In the genomic region with DNA sequence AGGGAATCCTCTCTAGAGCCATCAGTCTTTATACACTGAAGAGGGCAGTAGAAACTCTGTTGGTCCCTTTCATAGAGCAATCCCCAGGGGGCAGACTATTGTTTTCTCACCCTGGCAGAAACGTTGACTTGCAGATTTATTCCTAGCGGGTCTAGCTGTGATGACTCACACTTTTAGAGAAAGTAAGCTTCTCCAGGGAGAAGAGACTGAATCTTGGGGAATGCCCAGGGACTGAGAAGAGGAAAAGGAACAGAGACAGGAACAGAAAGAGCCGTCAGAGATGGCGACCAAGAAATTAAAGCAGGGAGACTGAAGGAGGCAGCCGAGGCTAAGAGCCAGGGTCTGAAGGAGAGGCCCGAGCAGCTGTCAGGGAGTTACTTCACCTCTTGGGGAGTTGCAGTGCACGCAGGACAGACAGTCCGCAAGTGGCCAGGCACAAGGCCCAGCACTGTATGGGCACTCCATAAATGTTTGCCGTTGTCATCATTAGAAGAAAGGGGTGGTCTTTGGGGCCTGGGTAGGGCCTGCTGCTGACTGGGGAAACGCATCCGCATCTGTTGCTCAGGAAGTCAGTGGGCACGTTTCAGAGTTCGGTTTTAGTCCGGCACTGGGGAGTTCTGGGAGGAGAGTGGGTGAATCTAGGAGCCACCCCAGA, we compare ENCODE assay signal across 8 cellular contexts. TPM values are rescaled to one million over a fixed set of nuclear protein-coding genes. Genes with fewer than 3 reads are reported as not detected.
DNase-seq lines count a peak whose midpoint lies in the region; ATAC-seq and TF ChIP-seq lines count a peak whose summit lies in the region.

No MANE protein-coding gene starts in this region.

- in situ Hi-C loops in astrocyte of the cerebellum (cut with HindIII; ENCODE audit: low sequenced_read_pairs), result loop anchor here (5.0 kb wide), 1 partner anchor 66 kb away; no protein-coding TSS in a partner anchor

- DNase-seq in BE2C, result peak; percentile 62
- DNase-seq in HPDE6-E6E7 (ENCODE audit: extremely low spot score), result peak; percentile 73
- peak; percentile 95 for DNase-seq in RKO (ENCODE audit: low spot score)
- DNase-seq in astrocyte of the cerebellum (ENCODE audit: low read depth), result peak; percentile 86
- DNase-seq in right atrium auricular region (ENCODE audit: low spot score), result peak; percentile 73

- H3K4me1 ChIP-seq in BE2C, result peaks cover 12% of the 10 kb centered on the region
- peaks cover 0 to 65% of the 10 kb centered on the region in 2 donors for H3K4me1 ChIP-seq in right atrium auricular region
- peaks cover 18% of the 10 kb centered on the region for H3K4me1 ChIP-seq in rectal smooth muscle tissue (ENCODE audit: control insufficient read depth, insufficient read depth, low read length)

- peak; percentile 53 for ATAC-seq in GM18499 (IDR thresholded peaks at IDR 0.05; ENCODE audit: insufficient read depth, unreplicated experiment)
- ATAC-seq in HG03045 (IDR thresholded peaks at IDR 0.05; ENCODE audit: unreplicated experiment), result no peak

- H3K27ac ChIP-seq in right atrium auricular region (peak overlapping the region; percentile 78 to 79), rectal smooth muscle tissue (ENCODE audit: low read depth, low read length) (peak overlapping the region; percentile 88)

- no peaks in the 10 kb centered on the region for H3K27me3 ChIP-seq in BE2C
- no peaks in the 10 kb centered on the region for H3K27me3 ChIP-seq in right atrium auricular region
- H3K27me3 ChIP-seq in rectal smooth muscle tissue (ENCODE audit: control insufficient read depth, insufficient read depth, low read length), result no peaks in the 10 kb centered on the region

- H3K4me3 ChIP-seq in BE2C (ENCODE audit: low read depth, low read length) (no peak overlapping the region), astrocyte of the cerebellum (ENCODE audit: low read depth, low read length) (no peak overlapping the region), right atrium auricular region (peak overlapping the region in 1 of 2 donors; percentile 23), rectal smooth muscle tissue (ENCODE audit: low read length) (peak overlapping the region; percentile 32)

- no peak overlapping the region for H3K9ac ChIP-seq in rectal smooth muscle tissue (ENCODE audit: low read length)

- H3K9me3 ChIP-seq in BE2C (no peaks in the 10 kb centered on the region), right atrium auricular region (no peaks in the 10 kb centered on the region)

- TF ChIP-seq CTCF in BE2C (IDR thresholded peaks at IDR 0.05; ENCODE audit: low read depth, low read length), result peak; percentile 66
- TF ChIP-seq CTCF in astrocyte of the cerebellum (IDR thresholded peaks at IDR 0.05; ENCODE audit: low read depth, low read length, missing control alignments), result peak; percentile 64
- TF ChIP-seq CTCF in right atrium auricular region (IDR thresholded peaks at IDR 0.05), result peak in 1 of 2 donors; percentile 48

- H3K36me3 ChIP-seq in BE2C (no peaks in the 10 kb centered on the region), right atrium auricular region (peaks cover 6% of the 10 kb centered on the region), rectal smooth muscle tissue (ENCODE audit: control insufficient read depth, insufficient read depth, low read length) (peaks cover 5% of the 10 kb centered on the region)

RNA-seq across cellular contexts. Expression of gene PLEKHG6, which starts 13.0 kb away (rescaled TPM):
- polyA plus RNA-seq in BE2C (2012; ENCODE audit: insufficient read depth, insufficient read length, low read depth), result 0.23 TPM
- total RNA-seq in right atrium auricular region, result under 1 TPM in 1 of 2 donors, not detected in 1; 0.51 TPM

RNA-seq across cellular contexts. Expression of gene TNFRSF1A, which starts 18.4 kb away (rescaled TPM):
- polyA plus RNA-seq in BE2C (2012; ENCODE audit: insufficient read depth, insufficient read length, low read depth), result 15.8 TPM
- total RNA-seq in right atrium auricular region, result 100 to 1,000 TPM in 1 of 2 donors, 10 to 100 TPM in 1; 62.9 to 176 TPM

RNA-seq across cellular contexts. Expression of gene SCNN1A, which starts 51.9 kb away (rescaled TPM):
- not detected for polyA plus RNA-seq in BE2C (2012; ENCODE audit: insufficient read depth, insufficient read length, low read depth)
- total RNA-seq in right atrium auricular region, result 10 to 100 TPM in 1 of 2 donors, 1 to 10 TPM in 1; 2.7 to 18.7 TPM
